Comparison of ENCODE assay signal across 8 cellular contexts in the genomic region with DNA sequence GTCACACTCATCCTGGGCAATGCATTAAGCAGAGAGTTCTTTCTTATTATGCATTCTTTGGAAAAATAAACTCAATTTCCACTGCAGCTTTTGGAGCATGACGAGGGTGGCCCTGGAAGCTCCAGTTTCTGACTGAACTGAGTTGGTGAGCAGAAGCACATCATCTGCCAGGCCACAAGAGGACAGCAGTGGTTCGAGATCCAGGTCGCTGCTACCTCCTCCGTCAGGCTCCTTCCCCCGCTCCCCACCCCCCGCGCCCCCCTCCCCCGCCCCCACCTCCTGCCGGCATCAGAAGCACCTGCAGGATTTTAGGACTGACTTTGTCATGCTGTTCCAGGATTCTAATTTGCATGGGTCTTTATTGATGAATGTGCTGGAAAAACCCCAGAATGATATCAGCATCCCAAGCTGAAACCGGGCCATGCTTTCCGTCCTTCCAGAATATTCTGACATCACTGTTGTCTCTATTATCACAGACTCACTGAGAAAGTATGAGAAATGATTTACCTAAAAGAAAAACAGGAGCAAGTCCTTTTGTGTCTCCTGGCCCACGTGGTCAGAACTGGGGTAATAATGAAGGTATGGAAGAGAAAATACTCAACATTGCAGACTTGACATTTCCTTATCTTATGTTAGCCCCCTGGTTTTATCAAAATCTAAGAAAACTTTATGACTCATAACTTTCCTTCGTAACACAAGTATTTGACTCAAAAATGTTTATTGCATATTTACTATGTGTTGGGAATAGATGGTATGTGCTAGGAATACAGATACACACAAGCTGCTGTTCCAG.
DNase-seq lines count a peak whose midpoint lies in the region; ATAC-seq, FAIRE-seq and TF ChIP-seq lines count a peak whose summit lies in the region.

No MANE protein-coding gene starts in this region.

- peaks cover under 1% of the 10 kb centered on the region for H3K9me3 Mint-ChIP-seq in endothelial cell (ENCODE audit: unreplicated experiment)

- no peak overlapping the region for H3K27ac ChIP-seq in pancreas
- no peak overlapping the region for H3K27ac ChIP-seq in ascending aorta

- DNase-seq in GM04504 (ENCODE audit: low read depth) (peak; percentile 17), NB4 (ENCODE audit: low read depth) (peak; percentile 38), endothelial cell (ENCODE audit: low spot score) (peak; percentile 46), pancreas (peak in 4 of 6 donors; percentile 25 to 67 (median 38)), ascending aorta (ENCODE audit: low spot score in 2 of 2) (no peak)

- H3K9me3 ChIP-seq in pancreas (no peaks in the 10 kb centered on the region), ascending aorta (no peaks in the 10 kb centered on the region)

- no peak overlapping the region for H3K4me3 Mint-ChIP-seq in endothelial cell (ENCODE audit: unreplicated experiment)

- intact Hi-C loops in pancreas (cut with DNase I) (loop anchor here (5.0 to 10.0 kb wide), 3 partner anchors 412 to 432 kb away; no protein-coding TSS in a partner anchor), ascending aorta (cut with DNase I) (no loop called here)

- no peaks in the 10 kb centered on the region for H3K27me3 ChIP-seq in pancreas
- no peaks in the 10 kb centered on the region for H3K27me3 ChIP-seq in ascending aorta

- TF ChIP-seq CTCF in NB4 (IDR thresholded peaks at IDR 0.05; ENCODE audit: low read depth, low read length) (peak; percentile 38), endothelial cell (IDR thresholded peaks at IDR 0.05; ENCODE audit: unreplicated experiment) (peak; percentile 27), pancreas (IDR thresholded peaks at IDR 0.05) (peak in 2 of 4 donors; percentile 32), ascending aorta (IDR thresholded peaks at IDR 0.05) (no peak)

- ATAC-seq in pancreas (peak; percentile 80 to 97 (median 94)), HG03469 (IDR thresholded peaks at IDR 0.05; ENCODE audit: unreplicated experiment) (no peak), GM18502 (IDR thresholded peaks at IDR 0.05; ENCODE audit: poor library complexity, unreplicated experiment) (no peak), GM19035 (IDR thresholded peaks at IDR 0.05; ENCODE audit: unreplicated experiment) (no peak)

- H3K27me3 Mint-ChIP-seq in endothelial cell (ENCODE audit: unreplicated experiment) = peaks cover 7% of the 10 kb centered on the region

- WGBS in pancreas, 2 donors = 7 to 9% methylated on average over 13 of the region's 13 CpGs

- no peaks in the 10 kb centered on the region for H3K4me1 Mint-ChIP-seq in endothelial cell (ENCODE audit: unreplicated experiment)

- no peaks in the 10 kb centered on the region for H3K4me1 ChIP-seq in pancreas
- H3K4me1 ChIP-seq in ascending aorta = no peaks in the 10 kb centered on the region

- H3K36me3 ChIP-seq in pancreas = no peaks in the 10 kb centered on the region
- no peaks in the 10 kb centered on the region for H3K36me3 ChIP-seq in ascending aorta

- H3K4me3 ChIP-seq in NB4 (ENCODE audit: low read depth, low read length) (no peak overlapping the region), pancreas (no peak overlapping the region), ascending aorta (no peak overlapping the region)

- H3K27ac Mint-ChIP-seq in endothelial cell (ENCODE audit: unreplicated experiment) = no peak overlapping the region

- H3K36me3 Mint-ChIP-seq in endothelial cell (ENCODE audit: low read depth, unreplicated experiment) = peaks cover 3% of the 10 kb centered on the region

- FAIRE-seq in pancreas (lab: Jason Lieb, UNC) = no peak

- no peak for TF ChIP-seq POLR2A in NB4 (IDR thresholded peaks at IDR 0.05; ENCODE audit: extremely low read depth, insufficient read length)

Comparison
In these comparisons a context has a peak if more than half of its experiments do, and no peak if none do; other contexts are left out.
1. DNase-seq: peak in GM04504 (single experiment), NB4 (single experiment), endothelial cell (single experiment) and pancreas (4 of 6); none in ascending aorta (0 of 2).
2. CTCF ChIP-seq: peak in NB4 (single experiment) and endothelial cell (single experiment); none in ascending aorta (0 of 3).
3. ATAC-seq: peak in pancreas (4 of 4); none in HG03469 (single experiment), GM18502 (single experiment) and GM19035 (single experiment).